25 cellular contexts compared by ENCODE assay signal in the genomic region with DNA sequence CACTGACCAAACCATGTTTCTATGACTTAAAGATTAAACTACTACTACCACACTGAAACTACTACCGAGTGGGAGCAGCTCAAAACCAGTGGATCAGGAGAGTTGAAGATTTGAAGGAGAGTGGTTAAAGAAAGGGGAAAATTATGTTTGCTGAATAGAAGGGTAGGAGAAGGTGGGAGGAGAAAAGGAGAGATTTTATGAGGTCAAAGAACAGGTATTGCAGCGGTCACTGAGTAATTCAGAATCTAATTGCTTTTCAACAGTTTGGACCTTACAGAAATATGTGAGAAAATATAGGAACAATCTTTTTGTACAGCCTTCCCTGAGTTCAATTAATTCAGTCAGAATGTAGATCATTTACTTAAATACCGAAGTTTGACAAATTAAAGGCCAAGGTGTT.
"Had no signal": no experiment of that assay in that cellular context is flagged by ENCODE, and none has a peak within 500 bp of the region (broad histone marks: within the 10 kb centered on the region; RNA-seq: fewer than 3 reads in every experiment).

No MANE protein-coding gene starts in this region.

- H3K9me3 Mint-ChIP-seq: dendritic cell treated with granulocyte-macrophage colony-stimulating factor and Interleukin-4, amounts not matched to agents 40 ng/mL and 50 ng/mL, for 4 days; endodermal cell had no signal

- H3K4me1 Mint-ChIP-seq: endodermal cell had no signal

- H3K27me3 Mint-ChIP-seq: dendritic cell treated with granulocyte-macrophage colony-stimulating factor and Interleukin-4, amounts not matched to agents 40 ng/mL and 50 ng/mL, for 4 days; effector memory CD8-positive, alpha-beta T cell had no signal

- H3K36me3 ChIP-seq: colonic mucosa, esophagus muscularis mucosa, esophagus squamous epithelium, gastrocnemius medialis, gastroesophageal sphincter, heart left ventricle, heart right ventricle had no signal

- ATAC-seq: effector memory CD8-positive, alpha-beta T cell; esophagus mucosa; foreskin keratinocyte; gastrocnemius medialis; gastroesophageal sphincter; heart left ventricle; heart right ventricle had no signal

- H3K4me3 ChIP-seq: colonic mucosa, coronary artery, dorsolateral prefrontal cortex, esophagus muscularis mucosa, esophagus squamous epithelium, gastrocnemius medialis, gastroesophageal sphincter, heart left ventricle, heart right ventricle had no signal

- DNase-seq: colonic mucosa; cortex of kidney; dermis blood vessel endothelial cell; dorsolateral prefrontal cortex; effector CD4-positive, alpha-beta T cell; effector CD8-positive, alpha-beta T cell; effector memory CD4-positive, alpha-beta T cell; effector memory CD8-positive, alpha-beta T cell; endodermal cell; erythroblast; esophagus squamous epithelium; foreskin fibroblast; foreskin keratinocyte; foreskin melanocyte; gastrocnemius medialis; glutamatergic neuron; head of caudate nucleus; heart left ventricle; heart right ventricle had no signal

- H3K27ac ChIP-seq: colonic mucosa, coronary artery, epithelial cell of prostate, esophagus muscularis mucosa, esophagus squamous epithelium, foreskin keratinocyte, gastrocnemius medialis, gastroesophageal sphincter, heart left ventricle, heart right ventricle had no signal

- H3K9me3 ChIP-seq: colonic mucosa, esophagus muscularis mucosa, esophagus squamous epithelium, gastrocnemius medialis, gastroesophageal sphincter, heart left ventricle, heart right ventricle had no signal

- H3K4me1 ChIP-seq: colonic mucosa, esophagus muscularis mucosa, gastrocnemius medialis, gastroesophageal sphincter, heart left ventricle, heart right ventricle had no signal

- H3K27ac Mint-ChIP-seq: dendritic cell treated with granulocyte-macrophage colony-stimulating factor and Interleukin-4, amounts not matched to agents 40 ng/mL and 50 ng/mL, for 4 days; effector memory CD8-positive, alpha-beta T cell; endodermal cell had no signal

- H3K27me3 ChIP-seq: colonic mucosa, dorsolateral prefrontal cortex, esophagus muscularis mucosa, esophagus squamous epithelium, gastrocnemius medialis, gastroesophageal sphincter, heart left ventricle, heart right ventricle had no signal

- H3K4me3 Mint-ChIP-seq: dendritic cell treated with granulocyte-macrophage colony-stimulating factor and Interleukin-4, amounts not matched to agents 40 ng/mL and 50 ng/mL, for 4 days; effector memory CD8-positive, alpha-beta T cell; endodermal cell had no signal
